Comparison of ENCODE assay signal across 1 cellular context in the genomic region with DNA sequence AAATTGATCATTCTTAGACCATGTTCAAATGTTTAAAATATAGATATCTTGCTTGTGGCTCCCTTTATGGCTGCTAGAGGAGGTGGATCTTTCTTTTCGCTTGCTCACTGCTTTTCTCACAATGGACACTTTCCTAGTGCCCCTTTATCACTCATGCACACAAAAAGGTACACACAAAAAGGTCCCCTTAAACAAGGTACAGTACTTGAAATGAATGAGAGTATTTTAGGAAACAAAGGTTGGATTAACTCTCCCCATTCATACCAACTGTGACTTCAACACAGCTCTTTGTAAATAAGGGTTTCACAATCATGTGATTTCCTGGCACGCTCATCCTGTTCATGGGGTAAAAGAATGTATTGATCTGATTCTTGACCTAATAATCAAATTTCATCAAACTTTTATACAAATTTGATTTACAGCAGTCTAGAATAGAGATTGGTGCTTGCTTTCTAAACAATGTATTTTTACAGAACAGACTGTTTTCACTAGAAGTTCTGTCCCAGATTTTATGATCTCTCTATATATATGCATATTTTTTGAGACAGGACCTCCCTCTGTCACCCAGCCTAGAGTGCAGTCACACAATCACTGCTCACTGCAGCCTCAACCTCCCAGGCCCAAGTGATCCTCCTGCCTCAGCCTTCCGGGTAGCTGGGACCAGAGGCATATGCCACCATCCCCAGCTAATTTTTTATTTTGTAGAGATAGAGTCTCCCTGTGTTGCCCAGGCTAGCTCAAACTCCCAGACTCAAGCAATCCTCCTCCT.
TF ChIP-seq lines count a peak whose summit lies in the region.

No MANE protein-coding gene starts in this region.

TF ChIP-seq in HepG2, 621 proteins besides CTCF, POLR2A, EP300 and RAD21 (continued from another document and continues in another):
- TF ChIP-seq, protein P1, sequence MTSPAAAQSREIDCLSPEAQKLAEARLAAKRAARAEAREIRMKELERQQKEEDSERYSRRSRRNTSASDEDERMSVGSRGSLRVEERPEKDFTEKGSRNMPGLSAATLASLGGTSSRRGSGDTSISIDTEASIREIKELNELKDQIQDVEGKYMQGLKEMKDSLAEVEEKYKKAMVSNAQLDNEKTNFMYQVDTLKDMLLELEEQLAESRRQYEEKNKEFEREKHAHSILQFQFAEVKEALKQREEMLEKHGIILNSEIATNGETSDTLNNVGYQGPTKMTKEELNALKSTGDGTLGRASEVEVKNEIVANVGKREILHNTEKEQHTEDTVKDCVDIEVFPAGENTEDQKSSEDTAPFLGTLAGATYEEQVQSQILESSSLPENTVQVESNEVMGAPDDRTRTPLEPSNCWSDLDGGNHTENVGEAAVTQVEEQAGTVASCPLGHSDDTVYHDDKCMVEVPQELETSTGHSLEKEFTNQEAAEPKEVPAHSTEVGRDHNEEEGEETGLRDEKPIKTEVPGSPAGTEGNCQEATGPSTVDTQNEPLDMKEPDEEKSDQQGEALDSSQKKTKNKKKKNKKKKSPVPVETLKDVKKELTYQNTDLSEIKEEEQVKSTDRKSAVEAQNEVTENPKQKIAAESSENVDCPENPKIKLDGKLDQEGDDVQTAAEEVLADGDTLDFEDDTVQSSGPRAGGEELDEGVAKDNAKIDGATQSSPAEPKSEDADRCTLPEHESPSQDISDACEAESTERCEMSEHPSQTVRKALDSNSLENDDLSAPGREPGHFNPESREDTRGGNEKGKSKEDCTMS (CRISPR knock-in tag; conservative IDR thresholded peaks at IDR 0.05), result no peak
- TF ChIP-seq, protein P2, sequence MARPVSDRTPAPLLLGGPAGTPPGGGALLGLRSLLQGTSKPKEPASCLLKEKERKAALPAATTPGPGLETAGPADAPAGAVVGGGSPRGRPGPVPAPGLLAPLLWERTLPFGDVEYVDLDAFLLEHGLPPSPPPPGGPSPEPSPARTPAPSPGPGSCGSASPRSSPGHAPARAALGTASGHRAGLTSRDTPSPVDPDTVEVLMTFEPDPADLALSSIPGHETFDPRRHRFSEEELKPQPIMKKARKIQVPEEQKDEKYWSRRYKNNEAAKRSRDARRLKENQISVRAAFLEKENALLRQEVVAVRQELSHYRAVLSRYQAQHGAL (CRISPR knock-in tag; IDR thresholded peaks at IDR 0.05; ENCODE audit: not compliant biosample characterization), result no peak
- TF ChIP-seq CCAR2 (optimal IDR thresholded peaks at IDR 0.05; ENCODE audit: low read depth, low read length), result no peak
- TF ChIP-seq, protein P3, sequence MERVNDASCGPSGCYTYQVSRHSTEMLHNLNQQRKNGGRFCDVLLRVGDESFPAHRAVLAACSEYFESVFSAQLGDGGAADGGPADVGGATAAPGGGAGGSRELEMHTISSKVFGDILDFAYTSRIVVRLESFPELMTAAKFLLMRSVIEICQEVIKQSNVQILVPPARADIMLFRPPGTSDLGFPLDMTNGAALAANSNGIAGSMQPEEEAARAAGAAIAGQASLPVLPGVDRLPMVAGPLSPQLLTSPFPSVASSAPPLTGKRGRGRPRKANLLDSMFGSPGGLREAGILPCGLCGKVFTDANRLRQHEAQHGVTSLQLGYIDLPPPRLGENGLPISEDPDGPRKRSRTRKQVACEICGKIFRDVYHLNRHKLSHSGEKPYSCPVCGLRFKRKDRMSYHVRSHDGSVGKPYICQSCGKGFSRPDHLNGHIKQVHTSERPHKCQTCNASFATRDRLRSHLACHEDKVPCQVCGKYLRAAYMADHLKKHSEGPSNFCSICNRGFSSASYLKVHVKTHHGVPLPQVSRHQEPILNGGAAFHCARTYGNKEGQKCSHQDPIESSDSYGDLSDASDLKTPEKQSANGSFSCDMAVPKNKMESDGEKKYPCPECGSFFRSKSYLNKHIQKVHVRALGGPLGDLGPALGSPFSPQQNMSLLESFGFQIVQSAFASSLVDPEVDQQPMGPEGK (CRISPR knock-in tag; IDR thresholded peaks at IDR 0.05), result no peak
- TF ChIP-seq ZNF556 (CRISPR knock-in tag; IDR thresholded peaks at IDR 0.05; ENCODE audit: borderline replicate concordance), result no peak
- no peak for TF ChIP-seq NFRKB (IDR thresholded peaks at IDR 0.05)
- no peak for TF ChIP-seq ZNF33A (CRISPR knock-in tag; IDR thresholded peaks at IDR 0.05; ENCODE audit: borderline replicate concordance)
- TF ChIP-seq ZNF790 (CRISPR knock-in tag; IDR thresholded peaks at IDR 0.05; ENCODE audit: borderline replicate concordance), result no peak
- TF ChIP-seq MZF1 (CRISPR knock-in tag; IDR thresholded peaks at IDR 0.05; ENCODE audit: borderline replicate concordance), result no peak
- TF ChIP-seq, protein P4, sequence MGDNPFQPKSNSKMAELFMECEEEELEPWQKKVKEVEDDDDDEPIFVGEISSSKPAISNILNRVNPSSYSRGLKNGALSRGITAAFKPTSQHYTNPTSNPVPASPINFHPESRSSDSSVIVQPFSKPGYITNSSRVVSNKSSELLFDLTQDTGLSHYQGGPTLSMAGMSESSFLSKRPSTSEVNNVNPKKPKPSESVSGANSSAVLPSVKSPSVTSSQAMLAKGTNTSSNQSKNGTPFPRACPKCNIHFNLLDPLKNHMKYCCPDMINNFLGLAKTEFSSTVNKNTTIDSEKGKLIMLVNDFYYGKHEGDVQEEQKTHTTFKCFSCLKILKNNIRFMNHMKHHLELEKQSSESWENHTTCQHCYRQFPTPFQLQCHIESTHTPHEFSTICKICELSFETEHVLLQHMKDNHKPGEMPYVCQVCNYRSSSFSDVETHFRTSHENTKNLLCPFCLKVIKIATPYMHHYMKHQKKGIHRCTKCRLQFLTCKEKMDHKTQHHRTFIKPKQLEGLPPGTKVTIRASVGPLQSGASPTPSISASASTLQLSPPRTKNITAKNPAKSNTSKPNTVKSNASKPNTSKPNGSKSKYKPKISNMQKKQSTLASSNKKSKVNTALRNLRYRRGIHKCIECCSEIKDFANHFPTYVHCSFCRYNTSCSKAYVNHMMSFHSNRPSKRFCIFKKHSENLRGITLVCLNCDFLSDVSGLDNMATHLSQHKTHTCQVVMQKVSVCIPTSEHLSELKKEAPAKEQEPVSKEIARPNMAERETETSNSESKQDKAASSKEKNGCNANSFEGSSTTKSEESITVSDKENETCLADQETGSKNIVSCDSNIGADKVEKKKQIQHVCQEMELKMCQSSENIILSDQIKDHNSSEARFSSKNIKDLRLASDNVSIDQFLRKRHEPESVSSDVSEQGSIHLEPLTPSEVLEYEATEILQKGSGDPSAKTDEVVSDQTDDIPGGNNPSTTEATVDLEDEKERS (CRISPR knock-in tag; IDR thresholded peaks at IDR 0.05), result peak; percentile 21; the same call in 1 of the 2 replicates
- TF ChIP-seq ZFYVE20 (CRISPR knock-in tag; IDR thresholded peaks at IDR 0.05; ENCODE audit: borderline replicate concordance, low read depth), result no peak
- TF ChIP-seq ZNF260 (CRISPR knock-in tag; IDR thresholded peaks at IDR 0.05; ENCODE audit: borderline replicate concordance, low read depth), result no peak
- TF ChIP-seq ZNF101 (CRISPR knock-in tag; IDR thresholded peaks at IDR 0.05; ENCODE audit: borderline replicate concordance, low read depth), result no peak
- TF ChIP-seq, protein P5, sequence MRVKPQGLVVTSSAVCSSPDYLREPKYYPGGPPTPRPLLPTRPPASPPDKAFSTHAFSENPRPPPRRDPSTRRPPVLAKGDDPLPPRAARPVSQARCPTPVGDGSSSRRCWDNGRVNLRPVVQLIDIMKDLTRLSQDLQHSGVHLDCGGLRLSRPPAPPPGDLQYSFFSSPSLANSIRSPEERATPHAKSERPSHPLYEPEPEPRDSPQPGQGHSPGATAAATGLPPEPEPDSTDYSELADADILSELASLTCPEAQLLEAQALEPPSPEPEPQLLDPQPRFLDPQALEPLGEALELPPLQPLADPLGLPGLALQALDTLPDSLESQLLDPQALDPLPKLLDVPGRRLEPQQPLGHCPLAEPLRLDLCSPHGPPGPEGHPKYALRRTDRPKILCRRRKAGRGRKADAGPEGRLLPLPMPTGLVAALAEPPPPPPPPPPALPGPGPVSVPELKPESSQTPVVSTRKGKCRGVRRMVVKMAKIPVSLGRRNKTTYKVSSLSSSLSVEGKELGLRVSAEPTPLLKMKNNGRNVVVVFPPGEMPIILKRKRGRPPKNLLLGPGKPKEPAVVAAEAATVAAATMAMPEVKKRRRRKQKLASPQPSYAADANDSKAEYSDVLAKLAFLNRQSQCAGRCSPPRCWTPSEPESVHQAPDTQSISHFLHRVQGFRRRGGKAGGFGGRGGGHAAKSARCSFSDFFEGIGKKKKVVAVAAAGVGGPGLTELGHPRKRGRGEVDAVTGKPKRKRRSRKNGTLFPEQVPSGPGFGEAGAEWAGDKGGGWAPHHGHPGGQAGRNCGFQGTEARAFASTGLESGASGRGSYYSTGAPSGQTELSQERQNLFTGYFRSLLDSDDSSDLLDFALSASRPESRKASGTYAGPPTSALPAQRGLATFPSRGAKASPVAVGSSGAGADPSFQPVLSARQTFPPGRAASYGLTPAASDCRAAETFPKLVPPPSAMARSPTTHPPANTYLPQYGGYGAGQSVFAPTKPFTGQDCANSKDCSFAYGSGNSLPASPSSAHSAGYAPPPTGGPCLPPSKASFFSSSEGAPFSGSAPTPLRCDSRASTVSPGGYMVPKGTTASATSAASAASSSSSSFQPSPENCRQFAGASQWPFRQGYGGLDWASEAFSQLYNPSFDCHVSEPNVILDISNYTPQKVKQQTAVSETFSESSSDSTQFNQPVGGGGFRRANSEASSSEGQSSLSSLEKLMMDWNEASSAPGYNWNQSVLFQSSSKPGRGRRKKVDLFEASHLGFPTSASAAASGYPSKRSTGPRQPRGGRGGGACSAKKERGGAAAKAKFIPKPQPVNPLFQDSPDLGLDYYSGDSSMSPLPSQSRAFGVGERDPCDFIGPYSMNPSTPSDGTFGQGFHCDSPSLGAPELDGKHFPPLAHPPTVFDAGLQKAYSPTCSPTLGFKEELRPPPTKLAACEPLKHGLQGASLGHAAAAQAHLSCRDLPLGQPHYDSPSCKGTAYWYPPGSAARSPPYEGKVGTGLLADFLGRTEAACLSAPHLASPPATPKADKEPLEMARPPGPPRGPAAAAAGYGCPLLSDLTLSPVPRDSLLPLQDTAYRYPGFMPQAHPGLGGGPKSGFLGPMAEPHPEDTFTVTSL (CRISPR knock-in tag; IDR thresholded peaks at IDR 0.05; ENCODE audit: borderline replicate concordance), result peak; percentile 93; the same call in 1 of the 2 replicates
- TF ChIP-seq, protein P6, sequence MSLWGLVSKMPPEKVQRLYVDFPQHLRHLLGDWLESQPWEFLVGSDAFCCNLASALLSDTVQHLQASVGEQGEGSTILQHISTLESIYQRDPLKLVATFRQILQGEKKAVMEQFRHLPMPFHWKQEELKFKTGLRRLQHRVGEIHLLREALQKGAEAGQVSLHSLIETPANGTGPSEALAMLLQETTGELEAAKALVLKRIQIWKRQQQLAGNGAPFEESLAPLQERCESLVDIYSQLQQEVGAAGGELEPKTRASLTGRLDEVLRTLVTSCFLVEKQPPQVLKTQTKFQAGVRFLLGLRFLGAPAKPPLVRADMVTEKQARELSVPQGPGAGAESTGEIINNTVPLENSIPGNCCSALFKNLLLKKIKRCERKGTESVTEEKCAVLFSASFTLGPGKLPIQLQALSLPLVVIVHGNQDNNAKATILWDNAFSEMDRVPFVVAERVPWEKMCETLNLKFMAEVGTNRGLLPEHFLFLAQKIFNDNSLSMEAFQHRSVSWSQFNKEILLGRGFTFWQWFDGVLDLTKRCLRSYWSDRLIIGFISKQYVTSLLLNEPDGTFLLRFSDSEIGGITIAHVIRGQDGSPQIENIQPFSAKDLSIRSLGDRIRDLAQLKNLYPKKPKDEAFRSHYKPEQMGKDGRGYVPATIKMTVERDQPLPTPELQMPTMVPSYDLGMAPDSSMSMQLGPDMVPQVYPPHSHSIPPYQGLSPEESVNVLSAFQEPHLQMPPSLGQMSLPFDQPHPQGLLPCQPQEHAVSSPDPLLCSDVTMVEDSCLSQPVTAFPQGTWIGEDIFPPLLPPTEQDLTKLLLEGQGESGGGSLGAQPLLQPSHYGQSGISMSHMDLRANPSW (CRISPR knock-in tag; IDR thresholded peaks at IDR 0.05; ENCODE audit: borderline replicate concordance), result no peak
- TF ChIP-seq, protein P7, sequence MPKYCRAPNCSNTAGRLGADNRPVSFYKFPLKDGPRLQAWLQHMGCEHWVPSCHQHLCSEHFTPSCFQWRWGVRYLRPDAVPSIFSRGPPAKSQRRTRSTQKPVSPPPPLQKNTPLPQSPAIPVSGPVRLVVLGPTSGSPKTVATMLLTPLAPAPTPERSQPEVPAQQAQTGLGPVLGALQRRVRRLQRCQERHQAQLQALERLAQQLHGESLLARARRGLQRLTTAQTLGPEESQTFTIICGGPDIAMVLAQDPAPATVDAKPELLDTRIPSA (CRISPR knock-in tag; IDR thresholded peaks at IDR 0.05; ENCODE audit: borderline replicate concordance), result no peak
- TF ChIP-seq, protein P8, sequence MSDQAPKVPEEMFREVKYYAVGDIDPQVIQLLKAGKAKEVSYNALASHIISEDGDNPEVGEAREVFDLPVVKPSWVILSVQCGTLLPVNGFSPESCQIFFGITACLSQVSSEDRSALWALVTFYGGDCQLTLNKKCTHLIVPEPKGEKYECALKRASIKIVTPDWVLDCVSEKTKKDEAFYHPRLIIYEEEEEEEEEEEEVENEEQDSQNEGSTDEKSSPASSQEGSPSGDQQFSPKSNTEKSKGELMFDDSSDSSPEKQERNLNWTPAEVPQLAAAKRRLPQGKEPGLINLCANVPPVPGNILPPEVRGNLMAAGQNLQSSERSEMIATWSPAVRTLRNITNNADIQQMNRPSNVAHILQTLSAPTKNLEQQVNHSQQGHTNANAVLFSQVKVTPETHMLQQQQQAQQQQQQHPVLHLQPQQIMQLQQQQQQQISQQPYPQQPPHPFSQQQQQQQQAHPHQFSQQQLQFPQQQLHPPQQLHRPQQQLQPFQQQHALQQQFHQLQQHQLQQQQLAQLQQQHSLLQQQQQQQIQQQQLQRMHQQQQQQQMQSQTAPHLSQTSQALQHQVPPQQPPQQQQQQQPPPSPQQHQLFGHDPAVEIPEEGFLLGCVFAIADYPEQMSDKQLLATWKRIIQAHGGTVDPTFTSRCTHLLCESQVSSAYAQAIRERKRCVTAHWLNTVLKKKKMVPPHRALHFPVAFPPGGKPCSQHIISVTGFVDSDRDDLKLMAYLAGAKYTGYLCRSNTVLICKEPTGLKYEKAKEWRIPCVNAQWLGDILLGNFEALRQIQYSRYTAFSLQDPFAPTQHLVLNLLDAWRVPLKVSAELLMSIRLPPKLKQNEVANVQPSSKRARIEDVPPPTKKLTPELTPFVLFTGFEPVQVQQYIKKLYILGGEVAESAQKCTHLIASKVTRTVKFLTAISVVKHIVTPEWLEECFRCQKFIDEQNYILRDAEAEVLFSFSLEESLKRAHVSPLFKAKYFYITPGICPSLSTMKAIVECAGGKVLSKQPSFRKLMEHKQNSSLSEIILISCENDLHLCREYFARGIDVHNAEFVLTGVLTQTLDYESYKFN (CRISPR knock-in tag; conservative IDR thresholded peaks at IDR 0.05), result peak; percentile 89
- TF ChIP-seq AKAP8 (CRISPR knock-in tag; IDR thresholded peaks at IDR 0.05), result no peak
- TF ChIP-seq MTF1 (CRISPR knock-in tag; IDR thresholded peaks at IDR 0.05), result no peak
- TF ChIP-seq NR2F6 (IDR thresholded peaks at IDR 0.05), result peak; percentile 82
- TF ChIP-seq NR2F6 (CRISPR knock-in tag; IDR thresholded peaks at IDR 0.05), result peak; percentile 81
- TF ChIP-seq TAF1 (CRISPR knock-in tag; IDR thresholded peaks at IDR 0.05), result no peak
- no peak for TF ChIP-seq TAF15 (IDR thresholded peaks at IDR 0.05; ENCODE audit: low read depth, low read length, poor library complexity, severe bottlenecking)
- no peak; the same call in 1 of the 2 replicates for TF ChIP-seq ZFP36L1 (CRISPR knock-in tag; IDR thresholded peaks at IDR 0.05)
